19 cellular contexts compared by ENCODE assay signal in the genomic region with DNA sequence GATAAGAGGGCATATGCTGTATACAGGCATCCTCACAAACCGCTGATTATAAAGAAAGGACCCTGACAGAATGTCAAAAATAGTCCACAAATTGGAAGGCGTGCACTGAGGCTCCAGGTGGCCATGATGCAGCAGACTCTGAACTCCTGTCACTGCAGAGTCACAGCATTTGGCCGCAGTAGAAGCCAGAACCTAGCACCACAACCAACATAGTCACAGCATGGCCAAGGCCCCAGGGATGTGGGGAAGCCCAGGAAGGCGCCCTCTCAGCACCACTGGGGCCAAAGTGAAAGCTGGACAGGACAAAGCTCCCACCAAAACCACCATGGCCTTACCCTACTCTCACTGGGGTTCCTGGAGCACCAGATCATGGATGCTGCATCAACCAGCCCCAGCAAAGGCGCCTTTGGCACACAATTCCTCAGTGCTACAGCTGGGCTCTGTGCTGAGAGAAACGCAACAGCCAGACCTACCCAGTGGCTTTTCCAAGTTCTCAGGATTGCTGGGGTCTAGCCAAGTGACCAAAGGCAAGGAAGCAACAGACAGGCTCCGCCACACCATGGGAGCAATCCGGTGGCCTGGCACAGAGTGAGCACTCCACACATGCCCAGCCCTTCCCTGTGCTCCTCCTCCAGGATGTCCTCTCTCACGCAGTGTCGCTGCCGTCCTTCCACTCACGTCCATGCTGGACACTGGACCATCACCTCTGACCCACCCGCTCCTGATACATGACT.
A peak's percentile ranks its signal among the peaks of the same experiment; 100 is the strongest.
DNase-seq lines count a peak whose midpoint lies in the region; ATAC-seq and TF ChIP-seq lines count a peak whose summit lies in the region.
"Had no signal": no experiment of that assay in that cellular context is flagged by ENCODE, and none has a peak within 500 bp of the region (broad histone marks: within the 10 kb centered on the region; RNA-seq: fewer than 3 reads in every experiment).

No MANE protein-coding gene starts in this region.

- peak overlapping the region; percentile 87 for H3K27ac Mint-ChIP-seq in CD4-positive, alpha-beta T cell
- peak overlapping the region; percentile 63 for H3K27ac Mint-ChIP-seq in activated CD4-positive, alpha-beta memory T cell treated with anti-CD3 and anti-CD28 coated beads, Interleukin-2, amount 10 ng/mL, durations not matched to agents 7 days and 5 days
- H3K27ac Mint-ChIP-seq: dendritic cell treated with granulocyte-macrophage colony-stimulating factor and Interleukin-4, amounts not matched to agents 40 ng/mL and 50 ng/mL, for 4 days had no signal

- no peak overlapping the region for H3K4me3 ChIP-seq in mesenchymal stem cell (ENCODE audit: insufficient read depth in 1 of 2, low read depth in 1 of 2, low read length in 2 of 2)
- H3K4me3 ChIP-seq: vagina had no signal

- H3K36me3 ChIP-seq in mesenchymal stem cell (ENCODE audit: control insufficient read depth in 1 of 2, insufficient read depth in 2 of 2, low read depth in 1 of 2, low read length in 2 of 2), result peaks cover 30 to 46% of the 10 kb centered on the region in 2 experiments
- H3K36me3 ChIP-seq: vagina had no signal

- TF ChIP-seq POLR2A in GM18526 (IDR thresholded peaks at IDR 0.05; ENCODE audit: extremely low read depth, insufficient read length), result peak; percentile 1

- peaks cover 21% of the 10 kb centered on the region for H3K4me1 ChIP-seq in mesenchymal stem cell (ENCODE audit: control insufficient read depth, insufficient read depth, low read depth, low read length)

- no peak overlapping the region for H3K18ac ChIP-seq in mesenchymal stem cell (ENCODE audit: low read depth in 1 of 2, low read length in 2 of 2)

- H3K14ac ChIP-seq in mesenchymal stem cell (ENCODE audit: low read length in 2 of 2), result no peak overlapping the region

- DNase-seq in CD4-positive, alpha-beta T cell, result no peak
- no peak for DNase-seq in activated CD4-positive, alpha-beta memory T cell treated with anti-CD3 and anti-CD28 coated beads, Interleukin-2, amount 10 ng/mL, durations not matched to agents 7 days and 5 days
- DNase-seq in mesenchymal stem cell (no peak), SW 1271 (lab: John Stamatoyannopoulos, UW) (no peak), DMS 273 (lab: John Stamatoyannopoulos, UW; ENCODE audit: unreplicated experiment) (no peak)
- DNase-seq: aorta; BE2C; EL; GOT3; hippocampal formation; Kasumi-1; left cardiac atrium; NCI-H1417 treated with DMSO at 0.1 percent for 48 hours; stimulated activated CD4-positive, alpha-beta T cell treated with anti-CD3 and anti-CD28 coated beads, Interleukin-2, amount 100 ng/mL, for 24 hours had no signal

- no peak overlapping the region for H2AK5ac ChIP-seq in mesenchymal stem cell (ENCODE audit: low read length, severe bottlenecking)

- H2AFZ ChIP-seq in mesenchymal stem cell (ENCODE audit: low read depth, low read length), result no peak overlapping the region

- no peak overlapping the region for H3K9ac ChIP-seq in mesenchymal stem cell (ENCODE audit: low read length)

- peak overlapping the region; percentile 52 for H3K4me3 Mint-ChIP-seq in CD4-positive, alpha-beta T cell
- no peak overlapping the region for H3K4me3 Mint-ChIP-seq in activated CD4-positive, alpha-beta memory T cell treated with anti-CD3 and anti-CD28 coated beads, Interleukin-2, amount 10 ng/mL, durations not matched to agents 7 days and 5 days
- H3K4me3 Mint-ChIP-seq: dendritic cell treated with granulocyte-macrophage colony-stimulating factor and Interleukin-4, amounts not matched to agents 40 ng/mL and 50 ng/mL, for 4 days had no signal

- no peaks in the 10 kb centered on the region for H3K9me3 ChIP-seq in CD4-positive, alpha-beta T cell (ENCODE audit: control insufficient read depth, low read length)
- H3K9me3 ChIP-seq in mesenchymal stem cell (ENCODE audit: control insufficient read depth, low read length), result no peaks in the 10 kb centered on the region
- H3K9me3 ChIP-seq: BE2C, vagina had no signal

- no peak overlapping the region for H3K23ac ChIP-seq in mesenchymal stem cell (ENCODE audit: low read length in 2 of 2)

- no peaks in the 10 kb centered on the region for H3K27me3 Mint-ChIP-seq in CD4-positive, alpha-beta T cell
- H3K27me3 Mint-ChIP-seq in activated CD4-positive, alpha-beta memory T cell treated with anti-CD3 and anti-CD28 coated beads, Interleukin-2, amount 10 ng/mL, durations not matched to agents 7 days and 5 days, result no peaks in the 10 kb centered on the region
- H3K27me3 Mint-ChIP-seq: dendritic cell treated with granulocyte-macrophage colony-stimulating factor and Interleukin-4, amounts not matched to agents 40 ng/mL and 50 ng/mL, for 4 days had no signal

- H4K91ac ChIP-seq in mesenchymal stem cell (ENCODE audit: low read length), result peak overlapping the region; percentile 86

- no peak for TF ChIP-seq CTCF in CD4-positive, alpha-beta T cell (IDR thresholded peaks at IDR 0.05)

- CTCF ChIA-PET in CD4-positive, alpha-beta T cell (lab: Charles Lee), result interaction anchor here (12.7 kb wide), 1 partner anchor 58 kb away, joined by 167 read pairs; a partner anchor contains a TSS
- CTCF ChIA-PET in activated CD4-positive, alpha-beta memory T cell treated with anti-CD3 and anti-CD28 coated beads, Interleukin-2, amount 10 ng/mL, durations not matched to agents 7 days and 5 days (lab: Charles Lee), result interaction anchor here (1.0 kb wide), 1 partner anchor 60 kb away, joined by 3 read pairs; a partner anchor contains a TSS

- no peak overlapping the region for H2BK5ac ChIP-seq in mesenchymal stem cell (ENCODE audit: low read depth, low read length, poor library complexity, severe bottlenecking)

- 97% methylated on average over 13 of the region's 13 CpGs for WGBS in mesenchymal stem cell

- peaks cover 25% of the 10 kb centered on the region for H3K79me1 ChIP-seq in mesenchymal stem cell (replicated peaks; ENCODE audit: low read length, poor library complexity, severe bottlenecking)

- intact Hi-C loops in CD4-positive, alpha-beta T cell (cut with DNase I, micrococcal nuclease), result no loop called here

- no peak overlapping the region for H3K4me2 ChIP-seq in mesenchymal stem cell (ENCODE audit: low read length, poor library complexity, severe bottlenecking)

- peaks cover 96% of the 10 kb centered on the region for H3K4me1 Mint-ChIP-seq in CD4-positive, alpha-beta T cell (ENCODE audit: low read depth)
- peaks cover 65% of the 10 kb centered on the region for H3K4me1 Mint-ChIP-seq in activated CD4-positive, alpha-beta memory T cell treated with anti-CD3 and anti-CD28 coated beads, Interleukin-2, amount 10 ng/mL, durations not matched to agents 7 days and 5 days

- H2BK120ac ChIP-seq in mesenchymal stem cell (ENCODE audit: low read depth, low read length), result no peak overlapping the region

- H2BK15ac ChIP-seq in mesenchymal stem cell (ENCODE audit: low read depth, poor library complexity, severe bottlenecking), result no peak overlapping the region

- ATAC-seq in CD4-positive, alpha-beta T cell (ENCODE audit: poor library complexity), result no peak
- ATAC-seq in GM21515 (IDR thresholded peaks at IDR 0.05; ENCODE audit: unreplicated experiment), result no peak
- ATAC-seq in HG03159 (IDR thresholded peaks at IDR 0.05; ENCODE audit: unreplicated experiment), result no peak
- ATAC-seq: left cardiac atrium had no signal

- no peaks in the 10 kb centered on the region for H3K9me3 Mint-ChIP-seq in CD4-positive, alpha-beta T cell
- H3K9me3 Mint-ChIP-seq in activated CD4-positive, alpha-beta memory T cell treated with anti-CD3 and anti-CD28 coated beads, Interleukin-2, amount 10 ng/mL, durations not matched to agents 7 days and 5 days, result no peaks in the 10 kb centered on the region
- H3K9me3 Mint-ChIP-seq: dendritic cell treated with granulocyte-macrophage colony-stimulating factor and Interleukin-4, amounts not matched to agents 40 ng/mL and 50 ng/mL, for 4 days had no signal

- POLR2A ChIA-PET in CD4-positive, alpha-beta T cell (lab: Charles Lee), result interaction anchor here (0.8 to 11.1 kb wide), 2 partner anchors 17 to 56 kb away, joined by 3 to 300 read pairs; a partner anchor contains a TSS
- POLR2A ChIA-PET in activated CD4-positive, alpha-beta memory T cell treated with anti-CD3 and anti-CD28 coated beads, Interleukin-2, amount 10 ng/mL, durations not matched to agents 7 days and 5 days (lab: Charles Lee), result no interaction called here

- H4K8ac ChIP-seq in mesenchymal stem cell (ENCODE audit: low read length), result peak overlapping the region; percentile 10

- peaks cover 80% of the 10 kb centered on the region for H3K36me3 Mint-ChIP-seq in CD4-positive, alpha-beta T cell (ENCODE audit: low read depth)
- peaks cover 83% of the 10 kb centered on the region for H3K36me3 Mint-ChIP-seq in activated CD4-positive, alpha-beta memory T cell treated with anti-CD3 and anti-CD28 coated beads, Interleukin-2, amount 10 ng/mL, durations not matched to agents 7 days and 5 days (ENCODE audit: low read depth)

- H2BK12ac ChIP-seq in mesenchymal stem cell (ENCODE audit: low read length in 2 of 2), result peak overlapping the region in 1 of 2 experiments; percentile 38

- peak overlapping the region in 1 of 2 experiments; percentile 15 for H3K4ac ChIP-seq in mesenchymal stem cell (ENCODE audit: low read depth in 1 of 2, low read length in 2 of 2)

- H3K27ac ChIP-seq in CD4-positive, alpha-beta T cell (ENCODE audit: low read depth, low read length), result no peak overlapping the region
- no peak overlapping the region for H3K27ac ChIP-seq in mesenchymal stem cell (ENCODE audit: low read length, poor library complexity, severe bottlenecking)
- H3K27ac ChIP-seq: vagina had no signal

- no peaks in the 10 kb centered on the region for H3K27me3 ChIP-seq in CD4-positive, alpha-beta T cell (ENCODE audit: control insufficient read depth, insufficient read depth, low read length)
- no peaks in the 10 kb centered on the region for H3K27me3 ChIP-seq in mesenchymal stem cell (ENCODE audit: control insufficient read depth in 1 of 2, insufficient read depth in 1 of 2, low read length in 2 of 2)
- H3K27me3 ChIP-seq: BE2C, vagina had no signal
